Comparison of ENCODE assay signal across 1 cellular context in the genomic region with DNA sequence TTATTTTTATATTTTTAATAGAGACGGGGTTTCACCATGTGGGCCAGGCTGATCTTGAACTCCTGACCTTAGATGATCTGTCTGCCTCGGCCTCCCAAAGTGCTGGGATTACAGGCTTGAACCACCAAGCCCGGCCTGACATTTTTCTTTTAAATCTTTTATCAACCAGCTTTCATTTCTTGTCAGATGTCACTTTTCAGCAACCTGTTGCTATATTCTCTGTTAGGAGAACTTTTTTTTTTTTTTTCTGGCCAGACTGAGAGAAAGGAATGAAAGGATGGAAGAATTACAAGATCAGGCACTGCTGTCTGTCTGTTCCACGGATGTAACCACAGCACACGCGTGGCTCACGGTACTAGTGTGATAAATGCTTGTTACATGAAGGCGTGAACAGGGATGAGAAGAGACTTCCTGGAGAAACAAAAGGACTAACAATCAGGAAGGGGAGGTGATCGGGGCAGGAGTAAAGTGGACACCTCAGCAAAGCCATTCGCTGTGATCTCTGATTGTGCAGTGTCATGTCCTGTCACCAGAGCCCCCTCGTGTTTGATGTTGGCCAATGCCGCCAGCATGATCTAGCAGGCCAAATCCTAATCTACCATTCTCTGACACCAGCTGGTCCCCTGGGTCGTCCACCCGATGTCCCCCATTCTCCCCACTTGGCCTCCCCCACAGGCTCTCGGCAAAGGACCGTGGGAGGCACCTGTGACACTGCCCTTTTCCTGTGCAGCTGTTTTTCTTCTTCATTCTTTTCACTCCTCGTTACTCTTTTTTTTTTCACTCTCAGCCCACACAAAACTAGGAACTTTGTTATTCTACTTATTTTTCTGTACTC.
TF ChIP-seq lines count a peak whose summit lies in the region.

No MANE protein-coding gene starts in this region.

TF ChIP-seq in SK-N-SH treated with all-trans-retinoic acid at 6 μM for 48 hours, 23 proteins besides CTCF, POLR2A, EP300 and RAD21 (continued from another document):
- TF ChIP-seq ZFP30 (CRISPR knock-in tag; IDR thresholded peaks at IDR 0.05) (no peak), ZFP3 (CRISPR knock-in tag; IDR thresholded peaks at IDR 0.05) (peak; percentile 31; the same call in 1 of the 2 replicates), ESRRG (CRISPR knock-in tag; IDR thresholded peaks at IDR 0.05) (0 out of 2 replicates have a peak, but pooled peaks have one; percentile 73), POU6F1 (CRISPR knock-in tag; IDR thresholded peaks at IDR 0.05; ENCODE audit: borderline replicate concordance, low read depth) (no peak), TCF4 (CRISPR knock-in tag; IDR thresholded peaks at IDR 0.05; ENCODE audit: borderline replicate concordance) (no peak)
